9 cellular contexts compared by ENCODE assay signal in genomic region chrX:3699841-3700381, GRCh38. TPM values are rescaled to one million over a fixed set of nuclear protein-coding genes. Genes with fewer than 3 reads are reported as not detected.
DNase-seq lines count a peak whose midpoint lies in the region; ATAC-seq, FAIRE-seq and TF ChIP-seq lines count a peak whose summit lies in the region.
"Had no signal": no experiment of that assay in that cellular context is flagged by ENCODE, and none has a peak within 500 bp of the region (broad histone marks: within the 10 kb centered on the region; RNA-seq: fewer than 3 reads in every experiment).

No MANE protein-coding gene starts in this region.

- peaks cover 59% of the 10 kb centered on the region for H3K4me1 Mint-ChIP-seq in activated naive CD4-positive, alpha-beta T cell treated with anti-CD3 and anti-CD28 coated beads, Interleukin-2, amount 50 U/mL, for 24 hours

- H3K27ac ChIP-seq in ascending aorta = peak overlapping the region; percentile 69 to 70

- FAIRE-seq in GM12891 (lab: Jason Lieb, UNC) = no peak
- FAIRE-seq: G401.6 had no signal

- no peak for TF ChIP-seq POLR2A in GM12891 (IDR thresholded peaks at IDR 0.05; ENCODE audit: low read depth, low read length)

- no peak for DNase-seq in activated naive CD4-positive, alpha-beta T cell treated with Interleukin-2 at 50 U/mL for 16 hours
- DNase-seq in ascending aorta (ENCODE audit: low spot score in 2 of 2) = no peak
- DNase-seq in omental fat pad (ENCODE audit: low spot score) = no peak
- no peak for DNase-seq in GM12891 (ENCODE audit: insufficient read length, low spot score)
- DNase-seq in NCI-H2227 (lab: John Stamatoyannopoulos, UW; ENCODE audit: unreplicated experiment) = no peak
- DNase-seq in NK-92 (lab: John Stamatoyannopoulos, UW; ENCODE audit: unreplicated experiment) = no peak

- H3K4me1 ChIP-seq in ascending aorta = peaks cover 0 to 5% of the 10 kb centered on the region in 2 donors

- H3K36me3 Mint-ChIP-seq in activated naive CD4-positive, alpha-beta T cell treated with anti-CD3 and anti-CD28 coated beads, Interleukin-2, amount 50 U/mL, for 24 hours = no peaks in the 10 kb centered on the region

- H3K4me3 Mint-ChIP-seq in activated naive CD4-positive, alpha-beta T cell treated with anti-CD3 and anti-CD28 coated beads, Interleukin-2, amount 50 U/mL, for 24 hours = peak overlapping the region; percentile 90

- no peaks in the 10 kb centered on the region for H3K9me3 Mint-ChIP-seq in activated naive CD4-positive, alpha-beta T cell treated with anti-CD3 and anti-CD28 coated beads, Interleukin-2, amount 50 U/mL, for 24 hours

- no peaks in the 10 kb centered on the region for H3K27me3 ChIP-seq in ascending aorta

- TF ChIP-seq CTCF in ascending aorta (IDR thresholded peaks at IDR 0.05) (no peak), omental fat pad (IDR thresholded peaks at IDR 0.05) (no peak)

- intact Hi-C loops in ascending aorta (cut with DNase I) = loop anchor here (5.0 kb wide), 2 partner anchors 112 to 773 kb away; partner anchors contain the start of gene ARSD

- H3K27ac Mint-ChIP-seq in activated naive CD4-positive, alpha-beta T cell treated with anti-CD3 and anti-CD28 coated beads, Interleukin-2, amount 50 U/mL, for 24 hours = peak overlapping the region; percentile 89

- H3K9me3 ChIP-seq in ascending aorta = no peaks in the 10 kb centered on the region

- H3K27me3 Mint-ChIP-seq in activated naive CD4-positive, alpha-beta T cell treated with anti-CD3 and anti-CD28 coated beads, Interleukin-2, amount 50 U/mL, for 24 hours = no peaks in the 10 kb centered on the region

- H3K4me3 ChIP-seq in ascending aorta = peak overlapping the region; percentile 36 to 49

- H3K36me3 ChIP-seq in ascending aorta = no peaks in the 10 kb centered on the region

- peak; percentile 70 for ATAC-seq in HG03432 (IDR thresholded peaks at IDR 0.05; ENCODE audit: unreplicated experiment)
- ATAC-seq in omental fat pad (ENCODE audit: low FRiP score) = peak; percentile 16

TF ChIP-seq in GM12891, 5 proteins besides CTCF, POLR2A, EP300 and RAD21:
- TF ChIP-seq POLR2AphosphoS5 (IDR thresholded peaks at IDR 0.05; ENCODE audit: low read depth, low read length) = no peak
- TF ChIP-seq SPI1 (IDR thresholded peaks at IDR 0.05; ENCODE audit: low read depth, low read length) = no peak
- no peak for TF ChIP-seq TAF1 (IDR thresholded peaks at IDR 0.05; ENCODE audit: low read depth, low read length)
- TF ChIP-seq PAX5 (IDR thresholded peaks at IDR 0.05; ENCODE audit: insufficient read depth, low read length, severe bottlenecking) = no peak
- no peak for TF ChIP-seq POU2F2 (IDR thresholded peaks at IDR 0.05; ENCODE audit: low read depth, low read length)
TF ChIP-seq in GM12891: peak in this region for 0.

RNA-seq across cellular contexts. Expression of gene PRKX, which starts 13.5 kb away (rescaled TPM):
- total RNA-seq in ascending aorta = 9.2 TPM
- total RNA-seq in omental fat pad = 10 to 100 TPM in 3 of 4 donors, 1 to 10 TPM in 1; 8.9 to 31.4 (median 17.5) TPM
- 6.3 TPM for polyA plus RNA-seq in GM12891 (2012; ENCODE audit: low read depth, missing spikeins)
